In the genomic region with DNA sequence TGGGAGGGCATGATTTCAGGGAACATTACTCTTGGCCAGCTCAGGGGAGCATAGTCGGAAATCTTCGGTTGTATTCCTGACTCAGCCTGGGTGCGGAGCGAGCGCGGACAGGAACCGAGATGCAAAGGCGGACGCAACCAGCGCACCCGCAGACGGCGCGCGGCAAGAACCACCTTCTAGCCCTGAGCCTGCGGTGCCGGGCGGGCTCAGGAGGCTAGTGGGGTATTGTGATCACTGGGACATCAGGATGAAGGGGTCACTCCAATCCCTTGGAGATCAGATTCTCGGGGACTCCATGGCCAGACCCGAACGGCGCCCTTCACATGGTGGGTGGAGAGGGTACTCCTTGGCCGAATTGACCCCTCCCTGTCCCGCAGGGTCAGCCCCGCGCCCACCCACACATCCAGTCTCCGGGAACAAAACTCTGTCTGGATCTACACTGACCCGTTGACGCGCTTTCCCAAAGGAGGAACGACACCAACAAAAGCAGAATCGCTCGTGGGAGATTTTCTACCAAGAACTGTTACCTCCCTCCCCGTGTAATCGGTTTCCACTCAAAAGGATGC, we compare ENCODE assay signal across 8 cellular contexts.
A peak's percentile ranks its signal among the peaks of the same experiment; 100 is the strongest.
DNase-seq lines count a peak whose midpoint lies in the region; ATAC-seq, FAIRE-seq and TF ChIP-seq lines count a peak whose summit lies in the region.

No MANE protein-coding gene starts in this region.

- peak overlapping the region; percentile 74 for H3K4me3 ChIP-seq in SK-N-MC

- FAIRE-seq in GM12892 (lab: Jason Lieb, UNC), result no peak

- no peak overlapping the region for H3K9ac ChIP-seq in SK-N-MC (ENCODE audit: insufficient read length)

- no peaks in the 10 kb centered on the region for H3K36me3 ChIP-seq in SK-N-MC (ENCODE audit: insufficient read depth, low read length)

- intact Hi-C loops in left ventricle myocardium superior (cut with micrococcal nuclease), result no loop called here
- intact Hi-C loops in posterior vena cava (cut with DNase I), result no loop called here

- H3K9me3 ChIP-seq in SK-N-MC (ENCODE audit: low read depth, low read length), result no peaks in the 10 kb centered on the region

- no peak for TF ChIP-seq POLR2A in GM12892 (IDR thresholded peaks at IDR 0.05; ENCODE audit: low read depth, low read length)

- no peak overlapping the region for H3K27ac ChIP-seq in SK-N-MC

- peak; percentile 39 for ATAC-seq in left ventricle myocardium superior

- DNase-seq in DMS53 treated with DMSO at 0.1 percent for 48 hours (lab: John Stamatoyannopoulos, UW; ENCODE audit: unreplicated experiment) (peak; percentile 49), SK-N-MC (ENCODE audit: low read depth, low spot score) (no peak), left ventricle myocardium superior (no peak), posterior vena cava (ENCODE audit: low spot score) (peak; percentile 59), inferior parietal cortex (ENCODE audit: extremely low spot score) (no peak), GM12892 (ENCODE audit: insufficient read length) (no peak), NCI-H1092 (lab: John Stamatoyannopoulos, UW) (no peak)
- no peak for DNase-seq in activated CD4-positive, alpha-beta T cell treated with anti-CD3 and anti-CD28 coated beads for 48 hours

Comparison
In these comparisons a context has a peak if more than half of its experiments do, and no peak if none do; other contexts are left out.
1. DNase-seq: peak in DMS53 treated with DMSO at 0.1 percent for 48 hours (single experiment) and posterior vena cava (single experiment); none in SK-N-MC (single experiment), left ventricle myocardium superior (single experiment), inferior parietal cortex (single experiment), GM12892 (single experiment), NCI-H1092 (single experiment) and activated CD4-positive, alpha-beta T cell treated with anti-CD3 and anti-CD28 coated beads for 48 hours (single experiment).